10 cellular contexts compared by ENCODE assay signal in the genomic region with DNA sequence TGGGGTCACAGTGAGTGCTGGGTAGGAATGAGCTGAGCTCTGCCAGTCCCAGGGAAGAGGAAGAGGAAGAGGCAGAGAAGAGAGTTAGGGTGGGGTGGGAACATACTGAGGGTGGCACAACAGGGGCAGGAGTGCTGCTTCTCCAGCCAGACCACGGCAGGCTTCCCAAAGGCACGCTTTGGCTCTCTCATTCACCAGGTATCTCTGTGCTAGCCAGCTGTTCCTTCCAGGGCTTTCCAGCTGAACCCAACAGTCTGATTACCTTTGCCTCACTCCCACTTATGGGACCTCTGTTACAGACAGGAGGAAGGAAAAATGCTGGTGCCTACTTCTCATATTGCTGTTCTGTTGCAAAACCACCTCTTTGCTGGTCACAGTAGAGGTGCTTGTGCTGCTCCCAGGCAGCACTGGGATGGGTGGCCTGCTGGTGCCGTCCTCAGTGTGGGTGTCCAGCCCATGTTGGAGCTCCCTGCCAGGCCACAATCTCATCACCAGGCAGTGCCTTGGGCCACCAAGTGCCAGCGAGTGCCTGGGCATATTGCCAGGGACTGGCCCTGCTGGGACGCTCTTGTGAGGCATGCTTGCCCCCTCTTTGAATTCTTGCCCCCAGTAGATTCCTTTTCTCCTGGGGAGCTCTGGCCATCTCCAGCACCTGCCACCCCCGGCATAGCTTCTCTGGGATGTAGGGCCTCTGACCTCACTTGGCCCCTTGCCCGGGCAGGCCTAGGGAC. TPM values are rescaled to one million over a fixed set of nuclear protein-coding genes. Genes with fewer than 3 reads are reported as not detected.
DNase-seq lines count a peak whose midpoint lies in the region; ATAC-seq and TF ChIP-seq lines count a peak whose summit lies in the region.
"Had no signal": no experiment of that assay in that cellular context is flagged by ENCODE, and none has a peak within 500 bp of the region (broad histone marks: within the 10 kb centered on the region; RNA-seq: fewer than 3 reads in every experiment).

No MANE protein-coding gene starts in this region.

- CTCF ChIA-PET in WTC11 (lab: Charles Lee): interaction anchor here (4.4 to 11.1 kb wide), 8 partner anchors 11 to 138 kb away, joined by 25 to 190 read pairs (median 110); partner anchors contain the start of gene MYOG

- H3K27me3 ChIP-seq in kidney epithelial cell (ENCODE audit: control insufficient read depth, insufficient read depth, low read length): no peaks in the 10 kb centered on the region

- no peaks in the 10 kb centered on the region for H3K9me3 Mint-ChIP-seq in WTC11
- H3K9me3 Mint-ChIP-seq in stimulated activated effector memory CD8-positive, alpha-beta T cell treated with anti-CD3 and anti-CD28 coated beads, Interleukin-12 subunit alpha, Interleukin-12 subunit beta, amount 100 ng/mL, for 72 hours: no peaks in the 10 kb centered on the region
- no peaks in the 10 kb centered on the region for H3K9me3 Mint-ChIP-seq in stimulated activated memory B cell treated with anti-CD40 and anti-IgM and Interleukin-4, amounts not matched to agents 10 μg/mL and 1 μg/mL and 100 μg/mL, for 72 hours
- H3K9me3 Mint-ChIP-seq: activated T-cell treated with anti-CD3 and anti-CD28 coated beads, Interleukin-2, amount 50 U/mL, for 4 hours had no signal

- H3K27ac Mint-ChIP-seq in WTC11: no peak overlapping the region
- no peak overlapping the region for H3K27ac Mint-ChIP-seq in stimulated activated effector memory CD8-positive, alpha-beta T cell treated with anti-CD3 and anti-CD28 coated beads, Interleukin-12 subunit alpha, Interleukin-12 subunit beta, amount 100 ng/mL, for 72 hours
- no peak overlapping the region for H3K27ac Mint-ChIP-seq in stimulated activated memory B cell treated with anti-CD40 and anti-IgM and Interleukin-4, amounts not matched to agents 10 μg/mL and 1 μg/mL and 100 μg/mL, for 72 hours

- no peaks in the 10 kb centered on the region for H3K36me3 ChIP-seq in kidney epithelial cell (ENCODE audit: control insufficient read depth, insufficient read depth, low read length)

- POLR2A ChIA-PET in WTC11 (lab: Charles Lee): interaction anchor here (1.2 kb wide), 1 partner anchor 12 kb away, joined by 3 read pairs; no protein-coding TSS in a partner anchor

- H3K4me3 ChIP-seq in kidney epithelial cell (ENCODE audit: low read depth, low read length): peak overlapping the region; percentile 4

- H3K36me3 Mint-ChIP-seq in WTC11: no peaks in the 10 kb centered on the region
- no peaks in the 10 kb centered on the region for H3K36me3 Mint-ChIP-seq in stimulated activated effector memory CD8-positive, alpha-beta T cell treated with anti-CD3 and anti-CD28 coated beads, Interleukin-12 subunit alpha, Interleukin-12 subunit beta, amount 100 ng/mL, for 72 hours
- H3K36me3 Mint-ChIP-seq in stimulated activated memory B cell treated with anti-CD40 and anti-IgM and Interleukin-4, amounts not matched to agents 10 μg/mL and 1 μg/mL and 100 μg/mL, for 72 hours: no peaks in the 10 kb centered on the region

- ATAC-seq in WTC11 (no peak), HG02763 (IDR thresholded peaks at IDR 0.05; ENCODE audit: unreplicated experiment) (no peak)
- peak; percentile 9 for ATAC-seq in stimulated activated effector memory CD8-positive, alpha-beta T cell treated with anti-CD3 and anti-CD28 coated beads, Interleukin-12 subunit alpha, Interleukin-12 subunit beta, amount 100 ng/mL, for 72 hours
- ATAC-seq in stimulated activated memory B cell treated with anti-CD40 and anti-IgM and Interleukin-4, amounts not matched to agents 10 μg/mL and 1 μg/mL and 100 μg/mL, for 72 hours: no peak
- ATAC-seq: activated T-cell treated with anti-CD3 and anti-CD28 coated beads, Interleukin-2, amount 50 U/mL, for 4 hours had no signal

- peak overlapping the region; percentile 67; the same call in 1 of the 2 replicates for H3K4me3 Mint-ChIP-seq in WTC11
- no peak overlapping the region for H3K4me3 Mint-ChIP-seq in stimulated activated effector memory CD8-positive, alpha-beta T cell treated with anti-CD3 and anti-CD28 coated beads, Interleukin-12 subunit alpha, Interleukin-12 subunit beta, amount 100 ng/mL, for 72 hours
- H3K4me3 Mint-ChIP-seq in stimulated activated memory B cell treated with anti-CD40 and anti-IgM and Interleukin-4, amounts not matched to agents 10 μg/mL and 1 μg/mL and 100 μg/mL, for 72 hours: no peak overlapping the region
- H3K4me3 Mint-ChIP-seq: activated T-cell treated with anti-CD3 and anti-CD28 coated beads, Interleukin-2, amount 50 U/mL, for 4 hours had no signal

- peaks cover 37% of the 10 kb centered on the region for H3K27me3 Mint-ChIP-seq in WTC11 (ENCODE audit: low read depth)
- H3K27me3 Mint-ChIP-seq in stimulated activated memory B cell treated with anti-CD40 and anti-IgM and Interleukin-4, amounts not matched to agents 10 μg/mL and 1 μg/mL and 100 μg/mL, for 72 hours: peaks cover 65% of the 10 kb centered on the region

- TF ChIP-seq CTCF in WTC11 (IDR thresholded peaks at IDR 0.05): no peak
- no peak for TF ChIP-seq CTCF in kidney epithelial cell (IDR thresholded peaks at IDR 0.05; ENCODE audit: insufficient read depth, low read length, poor library complexity, severe bottlenecking)

- peaks cover 38% of the 10 kb centered on the region for H3K4me1 Mint-ChIP-seq in WTC11
- H3K4me1 Mint-ChIP-seq in stimulated activated effector memory CD8-positive, alpha-beta T cell treated with anti-CD3 and anti-CD28 coated beads, Interleukin-12 subunit alpha, Interleukin-12 subunit beta, amount 100 ng/mL, for 72 hours: peaks cover 18% of the 10 kb centered on the region
- peaks cover 17% of the 10 kb centered on the region for H3K4me1 Mint-ChIP-seq in stimulated activated memory B cell treated with anti-CD40 and anti-IgM and Interleukin-4, amounts not matched to agents 10 μg/mL and 1 μg/mL and 100 μg/mL, for 72 hours

- DNase-seq in NOMO-1 treated with DMSO at 0.1 percent for 48 hours (lab: John Stamatoyannopoulos, UW; ENCODE audit: unreplicated experiment) (peak; percentile 24), NOMO-1 treated with dmso at 0.1 percent for 144 hours (lab: John Stamatoyannopoulos, UW; ENCODE audit: unreplicated experiment) (no peak), WTC11 (ENCODE audit: low spot score) (no peak), kidney epithelial cell (ENCODE audit: low read depth) (no peak)
- no peak for DNase-seq in stimulated activated effector memory CD8-positive, alpha-beta T cell treated with anti-CD3 and anti-CD28 coated beads, Interleukin-12 subunit alpha, Interleukin-12 subunit beta, amount 100 ng/mL, for 72 hours (ENCODE audit: low spot score in 2 of 2)
- DNase-seq in activated CD4-positive, alpha-beta T cell treated with anti-CD3 and anti-CD28 coated beads for 48 hours: no peak
- DNase-seq: activated T-cell treated with anti-CD3 and anti-CD28 coated beads, Interleukin-2, amount 50 U/mL, for 4 hours had no signal

TF ChIP-seq in WTC11, 78 proteins besides CTCF, POLR2A, EP300 and RAD21 (continues in another document):
- TF ChIP-seq AFF4 (CRISPR knock-in tag; IDR thresholded peaks at IDR 0.05; ENCODE audit: borderline replicate concordance): no peak

RNA-seq across cellular contexts. Expression of gene ADORA1, which starts 2.1 kb away (rescaled TPM):
- total RNA-seq in WTC11 (2021) (1.8 to 2.7 TPM (median 2.6 TPM) in 3 replicates), kidney epithelial cell (5.6 and 7.0 TPM in 2 replicates)
- total RNA-seq: lung microvascular endothelial cell had no signal

RNA-seq across cellular contexts. Expression of gene MYOG, which starts 43.9 kb away (rescaled TPM):
- total RNA-seq in WTC11 (2021): not detected in 3 replicates
- not detected in 2 replicates for total RNA-seq in kidney epithelial cell
- total RNA-seq: activated T-cell treated with anti-CD3 and anti-CD28 coated beads, Interleukin-2, amount 50 U/mL, for 4 hours; lung microvascular endothelial cell had no signal

RNA-seq across cellular contexts. Expression of gene MYBPH, which starts 46.0 kb away (rescaled TPM):
- not detected in 3 replicates for total RNA-seq in WTC11 (2021)
- not detected in 2 replicates for total RNA-seq in kidney epithelial cell
- total RNA-seq: activated T-cell treated with anti-CD3 and anti-CD28 coated beads, Interleukin-2, amount 50 U/mL, for 4 hours; lung microvascular endothelial cell had no signal

RNA-seq across cellular contexts. Expression of gene CHI3L1, which starts 56.8 kb away (rescaled TPM):
- 0.24 to 0.41 TPM (median 0.27 TPM) in 3 replicates for total RNA-seq in WTC11 (2021)
- 1.5 and 2.1 TPM in 2 replicates for total RNA-seq in kidney epithelial cell
- total RNA-seq: activated T-cell treated with anti-CD3 and anti-CD28 coated beads, Interleukin-2, amount 50 U/mL, for 4 hours; lung microvascular endothelial cell had no signal
